12 cellular contexts compared by ENCODE assay signal in the genomic region with DNA sequence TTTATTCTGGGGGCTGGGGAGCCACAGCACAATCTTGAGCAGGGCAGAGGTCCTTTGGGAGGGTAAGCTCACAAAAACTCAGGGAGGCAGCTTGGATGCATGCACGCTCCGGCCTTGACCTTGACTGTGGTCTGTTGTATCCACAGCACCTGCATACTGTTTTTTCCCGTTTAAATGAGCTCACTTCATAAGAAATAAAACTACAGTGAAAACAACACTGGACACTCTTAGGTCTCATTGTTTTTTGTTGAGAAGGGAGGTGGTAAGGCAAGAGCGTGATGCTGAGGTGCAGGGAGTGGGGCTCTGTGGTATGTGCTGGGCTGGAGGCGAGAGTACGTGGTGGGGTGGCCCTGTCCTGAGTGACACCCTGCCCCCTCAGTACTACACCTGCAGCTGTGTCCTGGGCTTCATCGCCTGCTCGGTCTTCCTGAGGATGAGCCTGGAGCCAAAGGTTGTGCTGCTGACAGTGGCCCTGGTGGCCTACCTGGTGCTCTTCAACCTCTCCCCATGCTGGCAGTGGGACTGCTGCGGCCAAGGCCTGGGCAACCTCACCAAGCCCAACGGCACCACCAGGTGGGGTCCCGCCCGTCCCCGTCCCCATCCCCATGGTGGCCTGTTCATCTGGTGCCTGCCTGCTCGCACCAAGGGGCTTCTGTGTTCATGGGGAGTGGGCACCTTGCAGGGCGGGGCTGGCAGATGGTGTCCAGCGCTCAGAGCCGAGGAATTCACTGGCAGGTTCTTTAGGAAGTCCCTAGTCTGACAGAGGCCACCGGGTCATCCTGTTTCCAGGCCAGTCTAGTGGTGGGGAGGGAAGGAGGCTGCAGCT. TPM values are rescaled to one million over a fixed set of nuclear protein-coding genes. Genes with fewer than 3 reads are reported as not detected.
DNase-seq lines count a peak whose midpoint lies in the region; ATAC-seq, FAIRE-seq and TF ChIP-seq lines count a peak whose summit lies in the region.
"Had no signal": no experiment of that assay in that cellular context is flagged by ENCODE, and none has a peak within 500 bp of the region (broad histone marks: within the 10 kb centered on the region; RNA-seq: fewer than 3 reads in every experiment).

No MANE protein-coding gene starts in this region.

- H3K27ac ChIP-seq in CD4-positive, alpha-beta memory T cell (ENCODE audit: low read depth, low read length) = no peak overlapping the region
- no peak overlapping the region for H3K27ac ChIP-seq in K562 (ENCODE audit: extremely low read depth, low read depth, low read length)
- H3K27ac ChIP-seq in foreskin keratinocyte = no peak overlapping the region
- H3K27ac ChIP-seq: parathyroid adenoma, thoracic aorta had no signal

- 89% methylated on average over 15 of the region's 18 CpGs for WGBS in K562 (ENCODE audit: insufficient coverage, low coverage, missing lambda C conversion rate)

- no peak overlapping the region for H3K4me3 Mint-ChIP-seq in CD4-positive, alpha-beta memory T cell
- no peak overlapping the region for H3K4me3 Mint-ChIP-seq in natural killer cell

- H3K4me3 ChIP-seq in CD4-positive, alpha-beta memory T cell (ENCODE audit: low read length in 2 of 2) = no peak overlapping the region
- no peak overlapping the region for H3K4me3 ChIP-seq in K562
- H3K4me3 ChIP-seq: thoracic aorta had no signal

- peaks cover 14 to 33% (median 20%) of the 10 kb centered on the region in 4 donors for H3K4me1 Mint-ChIP-seq in CD4-positive, alpha-beta memory T cell
- peaks cover 24 to 59% of the 10 kb centered on the region in 2 donors for H3K4me1 Mint-ChIP-seq in natural killer cell

- TF ChIP-seq CTCF in K562 (IDR thresholded peaks at IDR 0.05 in 2 of 3, conservative IDR thresholded peaks at IDR 0.05 in 1 of 3; ENCODE audit: insufficient read depth in 2 of 3, low read depth in 1 of 3, low read length in 3 of 3) = no peak
- TF ChIP-seq CTCF in natural killer cell (IDR thresholded peaks at IDR 0.05) = no peak
- TF ChIP-seq CTCF in foreskin keratinocyte (conservative IDR thresholded peaks at IDR 0.05) = no peak

- in situ Hi-C loops in K562 (cut with MboI) = no loop called here

- no peaks in the 10 kb centered on the region for H3K9me3 ChIP-seq in CD4-positive, alpha-beta memory T cell (ENCODE audit: control insufficient read depth in 1 of 2, low read length in 2 of 2)
- no peaks in the 10 kb centered on the region for H3K9me3 ChIP-seq in K562 (replicated peaks; ENCODE audit: control insufficient read depth, insufficient read depth, low read depth, low read length)
- H3K9me3 ChIP-seq: thoracic aorta had no signal

- CTCF ChIA-PET in CD4-positive, alpha-beta memory T cell (lab: Charles Lee; ENCODE audit: partially characterized antibody) = interaction anchor here (0.6 to 1.0 kb wide), 3 partner anchors 16 to 278 kb away, joined by 3 to 4 read pairs (median 3); no protein-coding TSS in a partner anchor
- CTCF ChIA-PET in K562 (lab: Yijun Ruan, JAX; ENCODE audit: low intra/inter-chr PET ratio) = no interaction called here

- H3K27ac Mint-ChIP-seq in CD4-positive, alpha-beta memory T cell = peak overlapping the region in 6 of 7 donors; percentile 43 to 86 (median 75)
- H3K27ac Mint-ChIP-seq in natural killer cell = peak overlapping the region; percentile 83 to 93

- H3K4me2 ChIP-seq in K562 (ENCODE audit: insufficient read depth, low read length) = no peak overlapping the region

- no peaks in the 10 kb centered on the region for H3K27me3 Mint-ChIP-seq in CD4-positive, alpha-beta memory T cell
- H3K27me3 Mint-ChIP-seq in natural killer cell (ENCODE audit: low read depth in 2 of 2) = no peaks in the 10 kb centered on the region

- no peak for TF ChIP-seq EP300 in K562 (IDR thresholded peaks at IDR 0.05; ENCODE audit: low read length)

- H3K27me3 ChIP-seq in CD4-positive, alpha-beta memory T cell (ENCODE audit: insufficient read depth, low read length) = no peaks in the 10 kb centered on the region
- no peaks in the 10 kb centered on the region for H3K27me3 ChIP-seq in K562 (ENCODE audit: control insufficient read depth in 2 of 2, insufficient read depth in 2 of 2, low read length in 2 of 2)
- H3K27me3 ChIP-seq in foreskin keratinocyte = no peaks in the 10 kb centered on the region

- no peak for TF ChIP-seq RAD21 in K562 (CRISPR knock-in tag; conservative IDR thresholded peaks at IDR 0.05 in 1 of 2, IDR thresholded peaks at IDR 0.05 in 1 of 2)

- DNase-seq in CD4-positive, alpha-beta memory T cell = peak in 1 of 5 donors; percentile 9
- DNase-seq in K562 (ENCODE audit: extremely low read depth in 1 of 4, low spot score in 3 of 4) (no peak), natural killer cell (peak; percentile 12), foreskin keratinocyte (no peak), NCI-H1694 (lab: John Stamatoyannopoulos, UW) (no peak), SK-N-DZ (ENCODE audit: low spot score) (no peak)
- DNase-seq: DMS79, NCI-H2029 had no signal

- peaks cover 26 to 68% of the 10 kb centered on the region in 2 donors for H3K36me3 Mint-ChIP-seq in CD4-positive, alpha-beta memory T cell
- no peaks in the 10 kb centered on the region for H3K36me3 Mint-ChIP-seq in natural killer cell

- H3K36me3 ChIP-seq in CD4-positive, alpha-beta memory T cell (ENCODE audit: insufficient read depth, low read length) = peaks cover 80% of the 10 kb centered on the region
- H3K36me3 ChIP-seq in K562 (ENCODE audit: control insufficient read depth, insufficient read depth, low read length) = peaks cover 93% of the 10 kb centered on the region; the same call in 2 of the 3 replicates

- intact Hi-C loops in CD4-positive, alpha-beta memory T cell (cut with micrococcal nuclease) = loop anchor here (5.0 kb wide), 1 partner anchor 43 kb away; the partner anchor contains the start of gene ADCY7
- intact Hi-C loops in K562 (cut with micrococcal nuclease) (no loop called here), natural killer cell (cut with micrococcal nuclease) (no loop called here)

- ATAC-seq in K562 = no peak
- no peak for ATAC-seq in natural killer cell
- no peak for ATAC-seq in foreskin keratinocyte

- no TSS peak for BruUV-seq in K562 (replicated peaks; lab: Mats Ljungman, UMichigan)

- POLR2A ChIA-PET in CD4-positive, alpha-beta memory T cell (lab: Charles Lee; ENCODE audit: partially characterized antibody) = interaction anchor here (0.7 to 9.6 kb wide), 10 partner anchors 13 to 50 kb away, joined by 3 to 72 read pairs (median 4); partner anchors contain the start of gene ADCY7
- POLR2A ChIA-PET in K562 (lab: Yijun Ruan, JAX) = interaction anchor here (1.0 kb wide), 2 partner anchors 23 to 28 kb away, joined by 4 read pairs; no protein-coding TSS in a partner anchor

- H3K4me1 ChIP-seq in CD4-positive, alpha-beta memory T cell (ENCODE audit: insufficient read depth, low read length) = peaks cover 17% of the 10 kb centered on the region
- H3K4me1 ChIP-seq in K562 (replicated peaks in 1 of 2; ENCODE audit: control insufficient read depth in 2 of 2, insufficient read depth in 2 of 2, low read length in 2 of 2) (peaks cover 0 to 28% of the 10 kb centered on the region in 2 experiments; a peak in 2 of 5 replicates), foreskin keratinocyte (no peaks in the 10 kb centered on the region)
- H3K4me1 ChIP-seq: parathyroid adenoma had no signal

- FAIRE-seq in K562 (lab: Jason Lieb, UNC) = no peak
- FAIRE-seq: bronchial epithelial cell had no signal

- H3K9me1 ChIP-seq in K562 (ENCODE audit: control insufficient read depth, insufficient read depth, low read length) = peaks cover 2% of the 10 kb centered on the region

- TF ChIP-seq POLR2A in GM18526 (IDR thresholded peaks at IDR 0.05; ENCODE audit: extremely low read depth, insufficient read length) = peak; percentile 27
- 0 out of 2 replicates have a peak, but pooled peaks have one; percentile 8 for TF ChIP-seq POLR2A in K562 (conservative IDR thresholded peaks at IDR 0.05)

- no peaks in the 10 kb centered on the region for H3K9me3 Mint-ChIP-seq in CD4-positive, alpha-beta memory T cell
- H3K9me3 Mint-ChIP-seq in natural killer cell = no peaks in the 10 kb centered on the region

- H2AFZ ChIP-seq in K562 (ENCODE audit: low read depth, low read length) = no peak overlapping the region
- H2AFZ ChIP-seq: parathyroid adenoma had no signal

- H3K79me2 ChIP-seq in K562 (ENCODE audit: control insufficient read depth, insufficient read depth, low read length) = no peaks in the 10 kb centered on the region
- H3K79me2 ChIP-seq: parathyroid adenoma had no signal

- H3K9ac ChIP-seq in K562 (ENCODE audit: insufficient read depth in 1 of 2, low read depth in 2 of 2, low read length in 2 of 2) = no peak overlapping the region; a peak in 1 of 4 replicates
- H3K9ac ChIP-seq: parathyroid adenoma had no signal

- H4K20me1 ChIP-seq in K562 (replicated peaks; ENCODE audit: control insufficient read depth, insufficient read depth, low read length) = no peaks in the 10 kb centered on the region; the same call in 1 of the 2 replicates

RNA-seq across cellular contexts. Expression of gene ADCY7, which starts 44.2 kb away (rescaled TPM):
- total RNA-seq in CD4-positive, alpha-beta memory T cell = 100 to 1,000 TPM; 230 to 235 TPM
- 10 to 100 TPM; 34.8 to 69.7 TPM for polyA plus RNA-seq in CD4-positive, alpha-beta memory T cell
- total RNA-seq in K562 (2011; cell fraction: chromatin; rRNA removed; ENCODE audit: low replicate concordance) = 155 and 371 TPM in 2 replicates
- 245 and 277 TPM in 2 replicates for total RNA-seq in K562 (2011; cell fraction: nucleolus; rRNA removed)
- total RNA-seq in K562 (2011; cell fraction: nucleoplasm; rRNA removed) = 151 and 184 TPM in 2 replicates
- total RNA-seq in K562 (2014; rRNA removed) (59.0 and 73.5 TPM in 2 replicates), K562 (2014; rRNA removed; fragmentation: Illumina TruSeq; extraction: Trizol) (15.9 and 19.0 TPM in 2 replicates), K562 (2015; rRNA removed; fragmentation: Illumina TruSeq; extraction: Trizol) (28.6 and 29.9 TPM in 2 replicates), K562 (2021) (104 and 108 TPM in 2 replicates), natural killer cell (100 to 1,000 TPM; 479 to 591 (median 512) TPM), foreskin keratinocyte (13.9 and 20.1 TPM in 2 replicates)
- polyA plus RNA-seq in K562 (2011; rRNA removed) (28.6 and 31.0 TPM in 2 replicates), K562 (2014; fragmentation: Illumina TruSeq; extraction: Trizol) (26.4 and 37.3 TPM in 2 replicates), K562 (2014; fragmentation: Nextera tagmentation; extraction: Ambion mirVana) (1 to 10 TPM; 2.3 to 2.4 TPM), K562 (2014; rRNA removed) (49.4 and 64.0 TPM in 2 replicates), foreskin keratinocyte (3.5 and 4.1 TPM in 2 replicates)
- 19.2 and 48.3 TPM in 2 replicates for polyA plus RNA-seq in K562 (2011; cell fraction: cytosol; rRNA removed)
- polyA plus RNA-seq in K562 (2011; cell fraction: nucleus; rRNA removed) = 193 and 347 TPM in 2 replicates
- polyA plus RNA-seq in K562 (2012) = 53.4 and 59.6 TPM in 2 replicates
- 27.7 and 54.0 TPM in 2 replicates for polyA minus RNA-seq in K562 (2011; rRNA and poly(A)+ RNA removed)
- polyA minus RNA-seq in K562 (2011; cell fraction: cytosol; rRNA and poly(A)+ RNA removed) = 42.4 and 51.4 TPM in 2 replicates
- polyA minus RNA-seq in K562 (2011; cell fraction: nucleus; rRNA and poly(A)+ RNA removed) = 109 TPM in 2 replicates
- 17.1 and 38.6 TPM in 2 replicates for polyA plus RNA-seq in SK-N-DZ (2014; cell fraction: cytosol; rRNA removed)
- polyA plus RNA-seq in SK-N-DZ (2014; cell fraction: nucleus; rRNA removed) = 68.1 and 81.4 TPM in 2 replicates

RNA-seq across cellular contexts. Expression of gene BRD7, which starts 58.3 kb away (rescaled TPM):
- 10 to 100 TPM; 86.6 to 97.7 TPM for total RNA-seq in CD4-positive, alpha-beta memory T cell
- polyA plus RNA-seq in CD4-positive, alpha-beta memory T cell = 10 to 100 TPM; 18.1 to 67.3 TPM
- 29.1 and 47.8 TPM in 2 replicates for total RNA-seq in K562 (2011; cell fraction: chromatin; rRNA removed; ENCODE audit: low replicate concordance)
- total RNA-seq in K562 (2011; cell fraction: nucleolus; rRNA removed) = 16.5 and 17.9 TPM in 2 replicates
- total RNA-seq in K562 (2011; cell fraction: nucleoplasm; rRNA removed) = 26.1 and 42.0 TPM in 2 replicates
- total RNA-seq in K562 (2014; rRNA removed) (68.7 and 80.5 TPM in 2 replicates), K562 (2014; rRNA removed; fragmentation: Illumina TruSeq; extraction: Trizol) (101 TPM in 2 replicates), K562 (2015; rRNA removed; fragmentation: Illumina TruSeq; extraction: Trizol) (82.3 and 90.0 TPM in 2 replicates), K562 (2021) (67.3 and 68.5 TPM in 2 replicates), natural killer cell (100 to 1,000 TPM in 1 of 3 donors, 10 to 100 TPM in 2; 89.2 to 118 (median 94.9) TPM), foreskin keratinocyte (71.0 and 78.8 TPM in 2 replicates)
- polyA plus RNA-seq in K562 (2011; rRNA removed) (77.9 and 95.9 TPM in 2 replicates), K562 (2014; fragmentation: Illumina TruSeq; extraction: Trizol) (92.4 and 94.7 TPM in 2 replicates), K562 (2014; fragmentation: Nextera tagmentation; extraction: Ambion mirVana) (10 to 100 TPM; 20.6 to 26.3 TPM), K562 (2014; rRNA removed) (54.7 and 59.7 TPM in 2 replicates), foreskin keratinocyte (48.7 and 58.9 TPM in 2 replicates)
- 13.9 and 27.6 TPM in 2 replicates for polyA plus RNA-seq in K562 (2011; cell fraction: cytosol; rRNA removed)
- polyA plus RNA-seq in K562 (2011; cell fraction: nucleus; rRNA removed) = 53.1 and 64.2 TPM in 2 replicates
- polyA plus RNA-seq in K562 (2012) = 53.8 and 86.1 TPM in 2 replicates
- 83.8 and 86.3 TPM in 2 replicates for polyA minus RNA-seq in K562 (2011; rRNA and poly(A)+ RNA removed)
- 21.9 and 36.5 TPM in 2 replicates for polyA minus RNA-seq in K562 (2011; cell fraction: cytosol; rRNA and poly(A)+ RNA removed)
- polyA minus RNA-seq in K562 (2011; cell fraction: nucleus; rRNA and poly(A)+ RNA removed) = 23.4 and 33.0 TPM in 2 replicates
- polyA plus RNA-seq in SK-N-DZ (2014; cell fraction: cytosol; rRNA removed) = 102 TPM in 2 replicates
- 74.8 and 92.0 TPM in 2 replicates for polyA plus RNA-seq in SK-N-DZ (2014; cell fraction: nucleus; rRNA removed)
